In genomic region chr5:14146725-14147124, GRCh38 we compare ENCODE assay signal across 10 cellular contexts. TPM values are rescaled to one million over a fixed set of nuclear protein-coding genes. Genes with fewer than 3 reads are reported as not detected.
DNase-seq lines count a peak whose midpoint lies in the region; ATAC-seq, FAIRE-seq and TF ChIP-seq lines count a peak whose summit lies in the region.
"Had no signal": no experiment of that assay in that cellular context is flagged by ENCODE, and none has a peak within 500 bp of the region (broad histone marks: within the 10 kb centered on the region; RNA-seq: fewer than 3 reads in every experiment).

No MANE protein-coding gene starts in this region.

- peaks cover 9% of the 10 kb centered on the region for H3K4me1 Mint-ChIP-seq in nephron progenitor cell

- H3K27ac Mint-ChIP-seq in nephron progenitor cell: peak overlapping the region; percentile 59
- H3K27ac Mint-ChIP-seq: activated naive CD4-positive, alpha-beta T cell treated with anti-CD3 and anti-CD28 coated beads for 36 hours had no signal

- ATAC-seq in GM19351 (IDR thresholded peaks at IDR 0.05; ENCODE audit: unreplicated experiment) (no peak), HG03045 (IDR thresholded peaks at IDR 0.05; ENCODE audit: unreplicated experiment) (no peak), pancreas (no peak)

- H3K4me3 ChIP-seq in AG04449 (ENCODE audit: low read depth, low read length) (peak overlapping the region; percentile 95), HUES64 (ENCODE audit: low read length) (peak overlapping the region; percentile 91; the same call in 1 of the 2 replicates), choroid plexus epithelial cell (ENCODE audit: low read depth, low read length) (peak overlapping the region; percentile 93), pancreas (no peak overlapping the region)

- 0 out of 2 replicates have a peak, but pooled peaks cover 2% of the 10 kb centered on the region for H3K27me3 ChIP-seq in HUES64 (ENCODE audit: insufficient read depth, low read length)
- H3K27me3 ChIP-seq in pancreas: no peaks in the 10 kb centered on the region

- CTCF ChIA-PET in AG04449 (lab: Yijun Ruan, JAX): interaction anchor here (0.6 to 1.2 kb wide), 3 partner anchors 47 to 154 kb away, joined by 3 read pairs; no protein-coding TSS in a partner anchor

- no peaks in the 10 kb centered on the region for H3K9me3 ChIP-seq in HUES64 (ENCODE audit: insufficient read depth, low read depth, low read length)
- no peaks in the 10 kb centered on the region for H3K9me3 ChIP-seq in pancreas

- intact Hi-C loops in head of caudate nucleus (cut with DNase I): loop anchor here (5.0 to 10.0 kb wide), 2 partner anchors 121 to 518 kb away; partner anchors contain the start of gene OTULIN
- intact Hi-C loops in pancreas (cut with DNase I): loop anchor here in 2 of 3 donors (10.0 kb wide), 1 partner anchor 118 kb away; no protein-coding TSS in a partner anchor

- H3K36me3 ChIP-seq in HUES64 (ENCODE audit: insufficient read depth, low read length) (no peaks in the 10 kb centered on the region), pancreas (no peaks in the 10 kb centered on the region)

- peak overlapping the region; percentile 92 for H3K4me3 Mint-ChIP-seq in nephron progenitor cell
- H3K4me3 Mint-ChIP-seq: activated naive CD4-positive, alpha-beta T cell treated with anti-CD3 and anti-CD28 coated beads for 36 hours had no signal

- no peak overlapping the region for H3K27ac ChIP-seq in HUES64 (ENCODE audit: low read depth, low read length)
- H3K27ac ChIP-seq in pancreas: no peak overlapping the region

- H3K4me1 ChIP-seq in HUES64 (ENCODE audit: insufficient read depth, low read length) (peaks cover 58% of the 10 kb centered on the region), pancreas (peaks cover 19 to 37% (median 26%) of the 10 kb centered on the region in 3 donors)

- TF ChIP-seq CTCF in AG04449 (IDR thresholded peaks at IDR 0.05; ENCODE audit: insufficient read depth, low read length, missing control alignments) (no peak), choroid plexus epithelial cell (conservative IDR thresholded peaks at IDR 0.05; ENCODE audit: low read depth, low read length) (no peak), nephron progenitor cell (IDR thresholded peaks at IDR 0.05) (no peak), pancreas (IDR thresholded peaks at IDR 0.05) (no peak)

- POLR2A ChIA-PET in AG04449 (lab: Yijun Ruan, JAX): interaction anchor here (1.8 to 1.9 kb wide), 2 partner anchors 10 kb away, joined by 5 to 11 read pairs; no protein-coding TSS in a partner anchor

- H3K27me3 Mint-ChIP-seq in nephron progenitor cell (ENCODE audit: low read depth, poor library complexity): no peaks in the 10 kb centered on the region

- no peaks in the 10 kb centered on the region for H3K9me3 Mint-ChIP-seq in nephron progenitor cell
- H3K9me3 Mint-ChIP-seq: activated naive CD4-positive, alpha-beta T cell treated with anti-CD3 and anti-CD28 coated beads for 36 hours had no signal

- H3K36me3 Mint-ChIP-seq in nephron progenitor cell (ENCODE audit: low read depth): no peaks in the 10 kb centered on the region
- H3K36me3 Mint-ChIP-seq: CD4-positive, alpha-beta memory T cell had no signal

- no peak for FAIRE-seq in pancreas (lab: Jason Lieb, UNC)

- no peak for DNase-seq in AG04449 (ENCODE audit: low read depth, low spot score)
- no peak for DNase-seq in choroid plexus epithelial cell (ENCODE audit: low read depth)
- no peak for DNase-seq in nephron progenitor cell
- DNase-seq in head of caudate nucleus: no peak
- no peak for DNase-seq in pancreas
- DNase-seq: activated naive CD4-positive, alpha-beta T cell treated with anti-CD3 and anti-CD28 coated beads for 36 hours; CD4-positive, alpha-beta memory T cell had no signal

- no peak overlapping the region for H3K9ac ChIP-seq in HUES64 (ENCODE audit: low read depth, low read length)

- 81% methylated on average over 3 of the region's 3 CpGs for WGBS in HUES64
- 59 to 61% methylated on average over 3 of the region's 3 CpGs for WGBS in pancreas, 2 donors

RNA-seq across cellular contexts. Expression of gene TRIO, which starts 3.6 kb away (rescaled TPM):
- 24.8 TPM for polyA plus RNA-seq in HUES64 (2013, experiment 1 of 2)
- 25.6 TPM for polyA plus RNA-seq in HUES64 (2013, experiment 2 of 2)
- total RNA-seq in pancreas: 10 to 100 TPM; 27.3 to 82.5 (median 34.1) TPM
- 10 to 100 TPM; 39.9 to 44.5 TPM for polyA plus RNA-seq in pancreas

Comparison
In these comparisons a context has a peak if more than half of its experiments do, and no peak if none do; other contexts are left out.
1. H3K4me3 ChIP-seq: peak in AG04449 (single experiment), HUES64 (single experiment) and choroid plexus epithelial cell (single experiment); none in pancreas (0 of 4).